ENCODE assay signal across 8 cellular contexts in genomic region chr7:17298840-17299476, GRCh38. TPM values are rescaled to one million over a fixed set of nuclear protein-coding genes. Genes with fewer than 3 reads are reported as not detected.
DNase-seq lines count a peak whose midpoint lies in the region; ATAC-seq and TF ChIP-seq lines count a peak whose summit lies in the region.

No MANE protein-coding gene starts in this region.

- DNase-seq in 8988T (peak; percentile 8), SK-N-SH (peak; percentile 35), hepatocyte (ENCODE audit: low spot score) (peak; percentile 63), gastrocnemius medialis (peak in 1 of 2 donors; percentile 16), GOT3 (lab: John Stamatoyannopoulos, UW) (no peak)
- peak; percentile 57 for DNase-seq in activated naive CD8-positive, alpha-beta T cell treated with anti-CD3 and anti-CD28 coated beads, Interleukin-2, amount 50 U/mL, for 24 hours

- TF ChIP-seq EP300 in SK-N-SH (IDR thresholded peaks at IDR 0.05; ENCODE audit: borderline replicate concordance in 1 of 2, low read depth in 1 of 2, low read length in 1 of 2): no peak

- CTCF ChIA-PET in SK-N-SH (lab: Yijun Ruan, JAX): interaction anchor here (1.3 kb wide), 1 partner anchor 92 kb away, joined by 3 read pairs; no protein-coding TSS in a partner anchor

- H3K4me3 ChIP-seq in SK-N-SH (ENCODE audit: low read depth in 2 of 2, low read length in 1 of 2): peak overlapping the region; percentile 6 to 35; a peak in 3 of 4 replicates
- H3K4me3 ChIP-seq in hepatocyte: peak overlapping the region; percentile 88
- peak overlapping the region; percentile 63 to 76 (median 72) for H3K4me3 ChIP-seq in gastrocnemius medialis

- H3K4me2 ChIP-seq in SK-N-SH (peak overlapping the region; percentile 62), hepatocyte (peak overlapping the region; percentile 73)

- intact Hi-C loops in gastrocnemius medialis (cut with DNase I; ENCODE audit: low total_unique reads): no loop called here

- H3K27me3 Mint-ChIP-seq in activated naive CD8-positive, alpha-beta T cell treated with anti-CD3 and anti-CD28 coated beads, Interleukin-2, amount 50 U/mL, for 24 hours: no peaks in the 10 kb centered on the region

- H3K9me3 ChIP-seq in SK-N-SH (no peaks in the 10 kb centered on the region), hepatocyte (ENCODE audit: low read depth) (no peaks in the 10 kb centered on the region), gastrocnemius medialis (no peaks in the 10 kb centered on the region)

- H3K9ac ChIP-seq in SK-N-SH: no peak overlapping the region

- H3F3A ChIP-seq in SK-N-SH (replicated peaks; ENCODE audit: insufficient read depth): peaks cover 10% of the 10 kb centered on the region

- peak; percentile 39 for ATAC-seq in GM18868 (IDR thresholded peaks at IDR 0.05; ENCODE audit: unreplicated experiment)
- peak; percentile 31 for ATAC-seq in HG03108 (IDR thresholded peaks at IDR 0.05; ENCODE audit: unreplicated experiment)
- peak; percentile 60 for ATAC-seq in activated naive CD8-positive, alpha-beta T cell treated with anti-CD3 and anti-CD28 coated beads, Interleukin-2, amount 50 U/mL, for 24 hours
- peak; percentile 23 to 27 for ATAC-seq in gastrocnemius medialis

- no peaks in the 10 kb centered on the region for H3K36me3 ChIP-seq in SK-N-SH (replicated peaks in 1 of 2; ENCODE audit: control insufficient read depth in 1 of 2, insufficient read depth in 2 of 2, low read length in 1 of 2)
- no peaks in the 10 kb centered on the region for H3K36me3 ChIP-seq in hepatocyte (replicated peaks; ENCODE audit: insufficient read depth, low read depth)
- H3K36me3 ChIP-seq in gastrocnemius medialis: no peaks in the 10 kb centered on the region

- no peak for TF ChIP-seq RAD21 in SK-N-SH (IDR thresholded peaks at IDR 0.05; ENCODE audit: low read length)

- peaks cover 2% of the 10 kb centered on the region for H3K36me3 Mint-ChIP-seq in activated naive CD8-positive, alpha-beta T cell treated with anti-CD3 and anti-CD28 coated beads, Interleukin-2, amount 50 U/mL, for 24 hours (ENCODE audit: low read depth)

- H3K27ac Mint-ChIP-seq in activated naive CD8-positive, alpha-beta T cell treated with anti-CD3 and anti-CD28 coated beads, Interleukin-2, amount 50 U/mL, for 24 hours: peak overlapping the region; percentile 86

- H4K20me1 ChIP-seq in SK-N-SH (ENCODE audit: insufficient read depth) (no peaks in the 10 kb centered on the region), hepatocyte (ENCODE audit: insufficient read depth, poor library complexity, severe bottlenecking) (peaks cover 25% of the 10 kb centered on the region)

- in situ Hi-C loops in gastrocnemius medialis (cut with MboI; ENCODE audit: low sequenced_read_pairs in 4 of 4): no loop called here

- no peak overlapping the region for H3K27ac ChIP-seq in SK-N-SH (ENCODE audit: low read depth in 2 of 2, low read length in 1 of 2)
- H3K27ac ChIP-seq in hepatocyte: peak overlapping the region; percentile 90
- H3K27ac ChIP-seq in gastrocnemius medialis: peak overlapping the region; percentile 67 to 83 (median 78)

- peaks cover 60% of the 10 kb centered on the region for H3K27me3 ChIP-seq in SK-N-SH (ENCODE audit: insufficient read depth)
- H3K27me3 ChIP-seq in hepatocyte: no peaks in the 10 kb centered on the region
- H3K27me3 ChIP-seq in gastrocnemius medialis: peaks cover 0 to 16% (median 13%) of the 10 kb centered on the region in 3 donors

- 13% methylated on average over 20 of the region's 80 CpGs for WGBS in SK-N-SH (ENCODE audit: low lambda C conversion rate)
- under 1% methylated on average over 80 of the region's 80 CpGs for WGBS in hepatocyte (ENCODE audit: low lambda C conversion rate, missing lambda C conversion rate)

- no peak for TF ChIP-seq CTCF in SK-N-SH (IDR thresholded peaks at IDR 0.05)
- no peak for TF ChIP-seq CTCF in hepatocyte (IDR thresholded peaks at IDR 0.05; ENCODE audit: poor library complexity)
- no peak for TF ChIP-seq CTCF in gastrocnemius medialis (IDR thresholded peaks at IDR 0.05 in 4 of 5, conservative IDR thresholded peaks at IDR 0.05 in 1 of 5)

- H3K4me3 Mint-ChIP-seq in activated naive CD8-positive, alpha-beta T cell treated with anti-CD3 and anti-CD28 coated beads, Interleukin-2, amount 50 U/mL, for 24 hours: peak overlapping the region; percentile 89

- POLR2A ChIA-PET in SK-N-SH (lab: Yijun Ruan, JAX): no interaction called here

- H3K4me1 ChIP-seq in SK-N-SH (ENCODE audit: control insufficient read depth in 1 of 2, insufficient read depth in 2 of 2, low read depth in 1 of 2, low read length in 1 of 2) (peaks cover 0 to 4% of the 10 kb centered on the region in 2 experiments; a peak in 1 of 4 replicates), hepatocyte (ENCODE audit: insufficient read depth) (no peaks in the 10 kb centered on the region), gastrocnemius medialis (peaks cover 0 to 7% of the 10 kb centered on the region in 2 donors)

- H2AFZ ChIP-seq in SK-N-SH (ENCODE audit: low read depth) (no peak overlapping the region; the same call in 1 of the 2 replicates), hepatocyte (peak overlapping the region; percentile 67)

- peak in 1 of 2 donors; percentile 6 for TF ChIP-seq POLR2A in gastrocnemius medialis (IDR thresholded peaks at IDR 0.05)

- H3K79me2 ChIP-seq in SK-N-SH (ENCODE audit: insufficient read depth) (no peaks in the 10 kb centered on the region), hepatocyte (peaks cover 49% of the 10 kb centered on the region)

- H3K9me3 Mint-ChIP-seq in activated naive CD8-positive, alpha-beta T cell treated with anti-CD3 and anti-CD28 coated beads, Interleukin-2, amount 50 U/mL, for 24 hours: peaks cover 14% of the 10 kb centered on the region

- peaks cover 37% of the 10 kb centered on the region for H3K4me1 Mint-ChIP-seq in activated naive CD8-positive, alpha-beta T cell treated with anti-CD3 and anti-CD28 coated beads, Interleukin-2, amount 50 U/mL, for 24 hours

- no peaks in the 10 kb centered on the region for H3K9me2 ChIP-seq in SK-N-SH
- no peaks in the 10 kb centered on the region for H3K9me2 ChIP-seq in hepatocyte (replicated peaks; ENCODE audit: insufficient read depth)

TF ChIP-seq in SK-N-SH, 30 proteins besides CTCF, POLR2A, EP300 and RAD21:
- TF ChIP-seq TEAD4 (IDR thresholded peaks at IDR 0.05; ENCODE audit: borderline replicate concordance, insufficient read depth): no peak
- TF ChIP-seq USF1 (IDR thresholded peaks at IDR 0.05; ENCODE audit: borderline replicate concordance, low read depth): no peak
- no peak for TF ChIP-seq ELF1 (IDR thresholded peaks at IDR 0.05)
- peak; percentile 67; the same call in 1 of the 2 replicates for TF ChIP-seq EZH2phosphoT487 (IDR thresholded peaks at IDR 0.05; ENCODE audit: borderline replicate concordance, low read depth)
TF ChIP-seq in SK-N-SH: peak in this region for 1.

RNA-seq across cellular contexts. Expression of gene AHR, which starts 0.5 kb away (rescaled TPM):
- polyA plus RNA-seq in SK-N-SH (2012; rRNA removed) (0.13 TPM in 1 of 2 replicates, not detected in the other), hepatocyte (10.6 and 11.0 TPM in 2 replicates)
- 0.01 TPM in 1 of 2 replicates, not detected in the other for polyA plus RNA-seq in SK-N-SH (2012; cell fraction: cytosol; rRNA removed)
- 0.02 TPM in 1 of 2 replicates, not detected in the other for polyA plus RNA-seq in SK-N-SH (2012; cell fraction: nucleus; rRNA removed)
- total RNA-seq in hepatocyte (67.1 and 69.8 TPM in 2 replicates), gastrocnemius medialis (10 to 100 TPM; 12.0 to 13.6 (median 13.1) TPM)

Comparison
In these comparisons a context has a peak if more than half of its experiments do, and no peak if none do; other contexts are left out.
1. H3K27ac ChIP-seq: peak in hepatocyte (single experiment) and gastrocnemius medialis (4 of 4); none in SK-N-SH (0 of 2).
2. H3K4me3 ChIP-seq: peak in every context shown above with its lines; median percentile 88 in hepatocyte; 72 in gastrocnemius medialis; 20 in SK-N-SH.
3. Peak in every context shown above with its lines, with median percentiles within 50 percentile points of each other: ATAC-seq.